Comparison of ENCODE assay signal across 14 cellular contexts in the genomic region with DNA sequence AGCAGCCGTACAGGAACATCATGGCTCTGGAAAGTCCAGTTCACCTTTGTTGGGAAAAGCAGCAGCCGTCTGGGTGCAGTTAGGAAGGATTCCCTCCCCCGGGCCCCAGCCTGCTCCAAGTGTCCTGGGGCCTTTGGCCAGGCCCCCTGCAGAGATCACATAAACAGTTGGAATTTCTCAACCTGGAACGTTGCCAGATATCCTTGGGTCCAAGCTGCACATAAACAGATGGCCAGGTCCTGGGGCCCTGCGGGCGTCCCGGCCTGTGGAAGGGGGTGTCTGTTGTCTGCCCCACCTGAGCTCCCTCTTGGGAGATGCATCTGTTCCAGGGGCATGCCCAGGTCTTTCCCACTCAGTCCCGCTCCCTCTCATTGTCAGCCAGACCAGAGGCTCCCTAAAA.
DNase-seq lines count a peak whose midpoint lies in the region; ATAC-seq and TF ChIP-seq lines count a peak whose summit lies in the region.
"Had no signal": no experiment of that assay in that cellular context is flagged by ENCODE, and none has a peak within 500 bp of the region (broad histone marks: within the 10 kb centered on the region; RNA-seq: fewer than 3 reads in every experiment).

No MANE protein-coding gene starts in this region.

- TF ChIP-seq CTCF in choroid plexus epithelial cell (conservative IDR thresholded peaks at IDR 0.05; ENCODE audit: low read depth, low read length): no peak

- no peak overlapping the region for H3K4me3 ChIP-seq in choroid plexus epithelial cell (ENCODE audit: low read depth, low read length)

- ATAC-seq in GM19351 (IDR thresholded peaks at IDR 0.05; ENCODE audit: unreplicated experiment): no peak
- ATAC-seq in HG02763 (IDR thresholded peaks at IDR 0.05; ENCODE audit: unreplicated experiment): no peak
- ATAC-seq: HCT116 had no signal

- DNase-seq in AG08396 (ENCODE audit: low spot score) (peak; percentile 57), NCI-H2171 treated with DMSO at 0.1 percent for 48 hours (lab: John Stamatoyannopoulos, UW) (peak; percentile 76), choroid plexus epithelial cell (ENCODE audit: low read depth) (peak; percentile 65), lung microvascular endothelial cell (ENCODE audit: low read depth in 2 of 2) (peak; percentile 11 to 38), GOT3 (lab: John Stamatoyannopoulos, UW) (no peak), SW 1271 (lab: John Stamatoyannopoulos, UW) (no peak)
- DNase-seq: activated CD4-positive, alpha-beta memory T cell treated with anti-CD3 and anti-CD28 coated beads, Interleukin-2, amount 10 ng/mL, durations not matched to agents 7 days and 5 days; GDM1; kidney glomerular epithelial cell; MV-4-11; NCI-H774 had no signal

Comparison
In these comparisons a context has a peak if more than half of its experiments do, and no peak if none do; other contexts are left out.
1. DNase-seq: peak in AG08396 (single experiment), NCI-H2171 treated with DMSO at 0.1 percent for 48 hours (single experiment), choroid plexus epithelial cell (single experiment) and lung microvascular endothelial cell (2 of 2); none in GOT3 (single experiment) and SW 1271 (0 of 2).